ENCODE assay signal across 13 cellular contexts in genomic region chr5:1498623-1499416, GRCh38. TPM values are rescaled to one million over a fixed set of nuclear protein-coding genes. Genes with fewer than 3 reads are reported as not detected.
DNase-seq lines count a peak whose midpoint lies in the region; ATAC-seq and FAIRE-seq lines count a peak whose summit lies in the region.
"Had no signal": no experiment of that assay in that cellular context is flagged by ENCODE, and none has a peak within 500 bp of the region (broad histone marks: within the 10 kb centered on the region; RNA-seq: fewer than 3 reads in every experiment).

No MANE protein-coding gene starts in this region.

- no peaks in the 10 kb centered on the region for H3K27me3 ChIP-seq in effector memory CD4-positive, alpha-beta T cell (replicated peaks; ENCODE audit: control insufficient read depth, insufficient read depth, low read length, poor library complexity, severe bottlenecking)

- DNase-seq in activated naive CD4-positive, alpha-beta T cell treated with anti-CD3 and anti-CD28 coated beads for 36 hours = no peak
- no peak for DNase-seq in activated naive CD4-positive, alpha-beta T cell treated with anti-CD3 and anti-CD28 coated beads, Interleukin-2, amount 50 U/mL, for 72 hours (ENCODE audit: low spot score in 2 of 2)
- DNase-seq in stimulated activated effector memory CD8-positive, alpha-beta T cell treated with anti-CD3 and anti-CD28 coated beads, Interleukin-12 subunit alpha, Interleukin-12 subunit beta, amount 100 ng/mL, for 72 hours (ENCODE audit: low spot score in 2 of 2) = no peak
- DNase-seq in effector memory CD4-positive, alpha-beta T cell = no peak
- DNase-seq in putamen (ENCODE audit: low spot score) = no peak
- no peak for DNase-seq in frontal cortex (ENCODE audit: low spot score in 2 of 2)
- DNase-seq: activated T-cell treated with anti-CD3 and anti-CD28 coated beads, Interleukin-2, amount 50 U/mL, for 24 hours; dermis blood vessel endothelial cell had no signal

- H3K27ac ChIP-seq in effector memory CD4-positive, alpha-beta T cell (ENCODE audit: insufficient read depth, low read length, poor library complexity, severe bottlenecking) = no peak overlapping the region

- H3K4me3 ChIP-seq in effector memory CD4-positive, alpha-beta T cell (ENCODE audit: insufficient read depth, low read depth, low read length, poor library complexity, severe bottlenecking) = no peak overlapping the region

- intact Hi-C loops in activated naive CD4-positive, alpha-beta T cell treated with anti-CD3 and anti-CD28 coated beads for 36 hours (cut with micrococcal nuclease) = no loop called here

- no peaks in the 10 kb centered on the region for H3K9me3 Mint-ChIP-seq in activated naive CD4-positive, alpha-beta T cell treated with anti-CD3 and anti-CD28 coated beads for 36 hours
- H3K9me3 Mint-ChIP-seq in activated naive CD4-positive, alpha-beta T cell treated with anti-CD3 and anti-CD28 coated beads, Interleukin-2, amount 50 U/mL, for 72 hours = no peaks in the 10 kb centered on the region
- H3K9me3 Mint-ChIP-seq in stimulated activated effector memory CD8-positive, alpha-beta T cell treated with anti-CD3 and anti-CD28 coated beads, Interleukin-12 subunit alpha, Interleukin-12 subunit beta, amount 100 ng/mL, for 72 hours = no peaks in the 10 kb centered on the region
- H3K9me3 Mint-ChIP-seq: activated T-cell treated with anti-CD3 and anti-CD28 coated beads, Interleukin-2, amount 50 U/mL, for 24 hours had no signal

- peaks cover 23% of the 10 kb centered on the region for H3K36me3 ChIP-seq in effector memory CD4-positive, alpha-beta T cell (ENCODE audit: control insufficient read depth, insufficient read depth, low read length)

- H3K9me3 ChIP-seq in effector memory CD4-positive, alpha-beta T cell (ENCODE audit: control insufficient read depth, low read length) = no peaks in the 10 kb centered on the region

- FAIRE-seq in frontal cortex (lab: Jason Lieb, UNC) = no peak
- FAIRE-seq: A204.1 had no signal

- CTCF ChIA-PET in activated naive CD4-positive, alpha-beta T cell treated with anti-CD3 and anti-CD28 coated beads for 36 hours (lab: Charles Lee) = interaction anchor here (0.6 to 1.3 kb wide), 2 partner anchors 24 to 147 kb away, joined by 3 read pairs; no protein-coding TSS in a partner anchor

- no peaks in the 10 kb centered on the region for H3K4me1 ChIP-seq in effector memory CD4-positive, alpha-beta T cell (ENCODE audit: control insufficient read depth, insufficient read depth, low read length, poor library complexity, severe bottlenecking)

- no peak overlapping the region for H3K4me3 Mint-ChIP-seq in activated naive CD4-positive, alpha-beta T cell treated with anti-CD3 and anti-CD28 coated beads for 36 hours
- no peak overlapping the region for H3K4me3 Mint-ChIP-seq in stimulated activated effector memory CD8-positive, alpha-beta T cell treated with anti-CD3 and anti-CD28 coated beads, Interleukin-12 subunit alpha, Interleukin-12 subunit beta, amount 100 ng/mL, for 72 hours
- H3K4me3 Mint-ChIP-seq: activated T-cell treated with anti-CD3 and anti-CD28 coated beads, Interleukin-2, amount 50 U/mL, for 24 hours had no signal

- ATAC-seq in activated naive CD4-positive, alpha-beta T cell treated with anti-CD3 and anti-CD28 coated beads, Interleukin-2, amount 50 U/mL, for 72 hours = no peak
- ATAC-seq in HG02623 (IDR thresholded peaks at IDR 0.05; ENCODE audit: unreplicated experiment) = peak; percentile 35
- peak; percentile 27 for ATAC-seq in HG03565 (IDR thresholded peaks at IDR 0.05; ENCODE audit: unreplicated experiment)
- no peak for ATAC-seq in stimulated activated effector memory CD8-positive, alpha-beta T cell treated with anti-CD3 and anti-CD28 coated beads, Interleukin-12 subunit alpha, Interleukin-12 subunit beta, amount 100 ng/mL, for 72 hours

- peaks cover 38% of the 10 kb centered on the region for H3K4me1 Mint-ChIP-seq in activated naive CD4-positive, alpha-beta T cell treated with anti-CD3 and anti-CD28 coated beads for 36 hours (ENCODE audit: low read depth)
- peaks cover 85% of the 10 kb centered on the region for H3K4me1 Mint-ChIP-seq in stimulated activated effector memory CD8-positive, alpha-beta T cell treated with anti-CD3 and anti-CD28 coated beads, Interleukin-12 subunit alpha, Interleukin-12 subunit beta, amount 100 ng/mL, for 72 hours

- H3K27ac Mint-ChIP-seq in activated naive CD4-positive, alpha-beta T cell treated with anti-CD3 and anti-CD28 coated beads for 36 hours = peak overlapping the region; percentile 28
- H3K27ac Mint-ChIP-seq in activated naive CD4-positive, alpha-beta T cell treated with anti-CD3 and anti-CD28 coated beads, Interleukin-2, amount 50 U/mL, for 72 hours = no peak overlapping the region
- peak overlapping the region; percentile 29 for H3K27ac Mint-ChIP-seq in stimulated activated effector memory CD8-positive, alpha-beta T cell treated with anti-CD3 and anti-CD28 coated beads, Interleukin-12 subunit alpha, Interleukin-12 subunit beta, amount 100 ng/mL, for 72 hours
- H3K27ac Mint-ChIP-seq: activated T-cell treated with anti-CD3 and anti-CD28 coated beads, Interleukin-2, amount 50 U/mL, for 24 hours had no signal

- no peaks in the 10 kb centered on the region for H3K27me3 Mint-ChIP-seq in activated naive CD4-positive, alpha-beta T cell treated with anti-CD3 and anti-CD28 coated beads for 36 hours (ENCODE audit: low read depth)
- H3K27me3 Mint-ChIP-seq: activated T-cell treated with anti-CD3 and anti-CD28 coated beads, Interleukin-2, amount 50 U/mL, for 24 hours had no signal

- peaks cover 14% of the 10 kb centered on the region for H3K36me3 Mint-ChIP-seq in activated naive CD4-positive, alpha-beta T cell treated with anti-CD3 and anti-CD28 coated beads for 36 hours (ENCODE audit: low read depth)
- H3K36me3 Mint-ChIP-seq in activated naive CD4-positive, alpha-beta T cell treated with anti-CD3 and anti-CD28 coated beads, Interleukin-2, amount 50 U/mL, for 72 hours = peaks cover 0 to 10% of the 10 kb centered on the region in 2 donors
- H3K36me3 Mint-ChIP-seq in stimulated activated effector memory CD8-positive, alpha-beta T cell treated with anti-CD3 and anti-CD28 coated beads, Interleukin-12 subunit alpha, Interleukin-12 subunit beta, amount 100 ng/mL, for 72 hours = peaks cover 48% of the 10 kb centered on the region

RNA-seq across cellular contexts. Expression of gene LPCAT1, which starts 24.9 kb away (rescaled TPM):
- 10 to 100 TPM; 31.2 to 34.1 TPM for total RNA-seq in activated naive CD4-positive, alpha-beta T cell treated with anti-CD3 and anti-CD28 coated beads for 36 hours
- 10 to 100 TPM; 29.2 to 37.6 TPM for total RNA-seq in activated naive CD4-positive, alpha-beta T cell treated with anti-CD3 and anti-CD28 coated beads, Interleukin-2, amount 50 U/mL, for 72 hours
- 127 TPM for total RNA-seq in frontal cortex

RNA-seq across cellular contexts. Expression of gene SLC6A3, which starts 53.6 kb away (rescaled TPM):
- not detected for total RNA-seq in activated naive CD4-positive, alpha-beta T cell treated with anti-CD3 and anti-CD28 coated beads for 36 hours
- not detected for total RNA-seq in activated naive CD4-positive, alpha-beta T cell treated with anti-CD3 and anti-CD28 coated beads, Interleukin-2, amount 50 U/mL, for 72 hours
- not detected for total RNA-seq in frontal cortex
- total RNA-seq: dermis blood vessel endothelial cell, M059J, pulmonary artery endothelial cell had no signal

Comparison
In these comparisons a context has a peak if more than half of its experiments do, and no peak if none do; other contexts are left out.
1. H3K27ac Mint-ChIP-seq: peak in activated naive CD4-positive, alpha-beta T cell treated with anti-CD3 and anti-CD28 coated beads for 36 hours (single experiment) and stimulated activated effector memory CD8-positive, alpha-beta T cell treated with anti-CD3 and anti-CD28 coated beads, Interleukin-12 subunit alpha, Interleukin-12 subunit beta, amount 100 ng/mL, for 72 hours (single experiment); none in activated naive CD4-positive, alpha-beta T cell treated with anti-CD3 and anti-CD28 coated beads, Interleukin-2, amount 50 U/mL, for 72 hours (0 of 2).
2. ATAC-seq: peak in HG02623 (single experiment) and HG03565 (single experiment); none in activated naive CD4-positive, alpha-beta T cell treated with anti-CD3 and anti-CD28 coated beads, Interleukin-2, amount 50 U/mL, for 72 hours (0 of 2) and stimulated activated effector memory CD8-positive, alpha-beta T cell treated with anti-CD3 and anti-CD28 coated beads, Interleukin-12 subunit alpha, Interleukin-12 subunit beta, amount 100 ng/mL, for 72 hours (single experiment).